10 cellular contexts compared by ENCODE assay signal in the genomic region with DNA sequence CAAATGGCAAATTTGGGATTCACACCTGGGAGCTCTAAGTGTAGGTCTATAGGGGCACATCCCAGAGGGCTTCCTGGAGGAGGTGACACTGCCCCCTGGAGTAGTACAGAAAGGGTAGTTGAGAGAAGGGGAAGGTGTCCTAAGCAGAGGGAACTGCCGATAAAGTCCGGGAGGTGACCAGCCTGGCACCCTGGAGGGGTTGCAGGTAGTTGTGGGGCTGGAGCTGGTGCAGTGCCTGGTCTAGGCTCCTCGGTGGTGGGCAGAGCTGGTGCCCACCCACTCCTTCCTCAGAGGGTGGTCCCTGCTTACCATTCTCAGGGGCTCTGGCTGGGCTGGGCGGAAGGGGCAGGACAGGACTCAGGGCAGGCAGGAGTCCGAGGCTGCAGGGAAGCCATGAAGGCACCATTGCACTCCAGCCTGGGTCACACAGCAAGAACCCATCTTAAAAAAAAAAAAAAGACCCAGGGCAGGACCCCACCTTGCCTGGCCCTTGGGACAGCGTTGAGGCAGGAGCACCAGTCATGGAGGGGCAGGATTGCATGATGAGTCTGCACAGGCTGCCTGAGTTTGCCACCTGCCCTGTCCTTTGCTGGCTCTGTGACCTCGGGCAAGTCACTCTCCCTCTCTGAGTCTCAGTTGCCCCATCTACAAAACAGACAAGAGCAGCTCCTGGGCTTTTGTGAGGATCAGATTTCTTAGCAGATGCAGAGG. TPM values are rescaled to one million over a fixed set of nuclear protein-coding genes. Genes with fewer than 3 reads are reported as not detected.
DNase-seq lines count a peak whose midpoint lies in the region; ATAC-seq, FAIRE-seq and TF ChIP-seq lines count a peak whose summit lies in the region.
"Had no signal": no experiment of that assay in that cellular context is flagged by ENCODE, and none has a peak within 500 bp of the region (broad histone marks: within the 10 kb centered on the region; RNA-seq: fewer than 3 reads in every experiment).

No MANE protein-coding gene starts in this region.

- intact Hi-C loops in natural killer cell (cut with micrococcal nuclease), result no loop called here
- intact Hi-C loops in HepG2 (cut with micrococcal nuclease; ENCODE audit: unreplicated experiment), result no loop called here

- no peak for TF ChIP-seq RAD21 in HepG2 (CRISPR knock-in tag; IDR thresholded peaks at IDR 0.05)

- H3K36me3 Mint-ChIP-seq in natural killer cell treated with Interleukin-12 subunit alpha and Interleukin-12 subunit beta and Interleukin-15 and Interleukin-18, amount 100 ng/mL, for 72 hours, result no peaks in the 10 kb centered on the region
- no peaks in the 10 kb centered on the region for H3K36me3 Mint-ChIP-seq in natural killer cell
- H3K36me3 Mint-ChIP-seq in activated CD4-positive, alpha-beta memory T cell treated with anti-CD3 and anti-CD28 coated beads, Interleukin-2, amount 10 ng/mL, durations not matched to agents 7 days and 5 days (ENCODE audit: low read depth), result no peaks in the 10 kb centered on the region

- peaks cover 7 to 34% of the 10 kb centered on the region in 2 experiments for H3K27me3 ChIP-seq in HepG2 (ENCODE audit: control insufficient read depth in 1 of 2, insufficient read depth in 2 of 2, low read length in 2 of 2)

- 7% methylated on average over 6 of the region's 7 CpGs for WGBS in HepG2 (ENCODE audit: low lambda C conversion rate)

- no peak for DNase-seq in natural killer cell treated with Interleukin-12 subunit alpha and Interleukin-12 subunit beta and Interleukin-15 and Interleukin-18, amount 100 ng/mL, for 72 hours (ENCODE audit: low spot score)
- DNase-seq in natural killer cell, result no peak
- DNase-seq in activated CD4-positive, alpha-beta memory T cell treated with anti-CD3 and anti-CD28 coated beads, Interleukin-2, amount 10 ng/mL, durations not matched to agents 7 days and 5 days, result peak; percentile 6
- no peak for DNase-seq in HepG2 (ENCODE audit: low spot score)
- DNase-seq in cerebellar nuclear complex (lab: John Stamatoyannopoulos, UW), result no peak
- DNase-seq in coronary artery (ENCODE audit: low spot score), result no peak
- DNase-seq: hippocampal formation had no signal

- CTCF ChIA-PET in activated CD4-positive, alpha-beta memory T cell treated with anti-CD3 and anti-CD28 coated beads, Interleukin-2, amount 10 ng/mL, durations not matched to agents 7 days and 5 days (lab: Charles Lee), result interaction anchor here (1.2 to 1.3 kb wide), 2 partner anchors 18 to 50 kb away, joined by 3 to 5 read pairs; no protein-coding TSS in a partner anchor
- CTCF ChIA-PET in HepG2 (lab: Yijun Ruan, JAX; ENCODE audit: low intra/inter-chr PET ratio, low total read pairs), result no interaction called here

- H3K27ac ChIP-seq in HepG2 (ENCODE audit: extremely low read length, insufficient read depth, low read length) (no peak overlapping the region), coronary artery (no peak overlapping the region)

- TF ChIP-seq CTCF in natural killer cell (IDR thresholded peaks at IDR 0.05) (no peak), HepG2 (CRISPR knock-in tag; IDR thresholded peaks at IDR 0.05) (no peak), coronary artery (IDR thresholded peaks at IDR 0.05) (no peak)

- H2AFZ ChIP-seq in HepG2 (ENCODE audit: low read length), result no peak overlapping the region

- H3K4me3 Mint-ChIP-seq in natural killer cell treated with Interleukin-12 subunit alpha and Interleukin-12 subunit beta and Interleukin-15 and Interleukin-18, amount 100 ng/mL, for 72 hours, result peak overlapping the region; percentile 32
- no peak overlapping the region for H3K4me3 Mint-ChIP-seq in natural killer cell
- no peak overlapping the region for H3K4me3 Mint-ChIP-seq in activated CD4-positive, alpha-beta memory T cell treated with anti-CD3 and anti-CD28 coated beads, Interleukin-2, amount 10 ng/mL, durations not matched to agents 7 days and 5 days

- no peaks in the 10 kb centered on the region for H3K36me3 ChIP-seq in HepG2 (replicated peaks in 1 of 2; ENCODE audit: control insufficient read depth in 1 of 2, insufficient read depth in 2 of 2, low read length in 2 of 2)
- H3K36me3 ChIP-seq: HAP-1 had no signal

- ATAC-seq in natural killer cell treated with Interleukin-12 subunit alpha and Interleukin-12 subunit beta and Interleukin-15 and Interleukin-18, amount 100 ng/mL, for 72 hours, result peak in 1 of 2 donors; percentile 17
- no peak for ATAC-seq in natural killer cell
- no peak for ATAC-seq in HepG2
- ATAC-seq in HG02981 (IDR thresholded peaks at IDR 0.05; ENCODE audit: unreplicated experiment), result no peak
- no peak for ATAC-seq in GM18868 (IDR thresholded peaks at IDR 0.05; ENCODE audit: unreplicated experiment)

- H3K4me1 Mint-ChIP-seq in natural killer cell treated with Interleukin-12 subunit alpha and Interleukin-12 subunit beta and Interleukin-15 and Interleukin-18, amount 100 ng/mL, for 72 hours (ENCODE audit: low read depth in 2 of 2), result peaks cover 3 to 11% of the 10 kb centered on the region in 2 donors
- peaks cover 0 to 9% of the 10 kb centered on the region in 2 donors for H3K4me1 Mint-ChIP-seq in natural killer cell
- H3K4me1 Mint-ChIP-seq in activated CD4-positive, alpha-beta memory T cell treated with anti-CD3 and anti-CD28 coated beads, Interleukin-2, amount 10 ng/mL, durations not matched to agents 7 days and 5 days, result peaks cover 34% of the 10 kb centered on the region

- no peaks in the 10 kb centered on the region for H3K79me2 ChIP-seq in HepG2 (ENCODE audit: insufficient read depth, low read length)

- H3K4me1 ChIP-seq in HepG2 (ENCODE audit: insufficient read depth, low read length), result no peaks in the 10 kb centered on the region
- H3K4me1 ChIP-seq: HAP-1 had no signal

- no peak overlapping the region for H3K4me2 ChIP-seq in HepG2 (ENCODE audit: low read depth, low read length)

- no peak for FAIRE-seq in HepG2 (lab: Jason Lieb, UNC)

- TF ChIP-seq EP300 in HepG2 (IDR thresholded peaks at IDR 0.05; ENCODE audit: low read depth in 2 of 2, low read length in 2 of 2), result no peak
- no peak for TF ChIP-seq EP300 in HepG2 (CRISPR knock-in tag; IDR thresholded peaks at IDR 0.05; ENCODE audit: borderline replicate concordance)

- no peaks in the 10 kb centered on the region for H4K20me1 ChIP-seq in HepG2 (ENCODE audit: insufficient read depth, low read length)

- no peaks in the 10 kb centered on the region for H3K9me3 Mint-ChIP-seq in natural killer cell treated with Interleukin-12 subunit alpha and Interleukin-12 subunit beta and Interleukin-15 and Interleukin-18, amount 100 ng/mL, for 72 hours
- no peaks in the 10 kb centered on the region for H3K9me3 Mint-ChIP-seq in natural killer cell
- H3K9me3 Mint-ChIP-seq in activated CD4-positive, alpha-beta memory T cell treated with anti-CD3 and anti-CD28 coated beads, Interleukin-2, amount 10 ng/mL, durations not matched to agents 7 days and 5 days, result no peaks in the 10 kb centered on the region

- H3K27ac Mint-ChIP-seq in natural killer cell treated with Interleukin-12 subunit alpha and Interleukin-12 subunit beta and Interleukin-15 and Interleukin-18, amount 100 ng/mL, for 72 hours, result peak overlapping the region in 1 of 2 donors; percentile 18
- no peak overlapping the region for H3K27ac Mint-ChIP-seq in natural killer cell
- peak overlapping the region; percentile 21 for H3K27ac Mint-ChIP-seq in activated CD4-positive, alpha-beta memory T cell treated with anti-CD3 and anti-CD28 coated beads, Interleukin-2, amount 10 ng/mL, durations not matched to agents 7 days and 5 days

- TF ChIP-seq POLR2A in HepG2 (IDR thresholded peaks at IDR 0.05; ENCODE audit: insufficient read depth in 1 of 2, low read depth in 2 of 2, low read length in 2 of 2), result no peak

- H3K9ac ChIP-seq in HepG2 (ENCODE audit: insufficient read depth, low read depth, low read length), result no peak overlapping the region

- no TSS peak for BruUV-seq in HepG2 (replicated peaks; lab: Mats Ljungman, UMichigan)

- no peaks in the 10 kb centered on the region for H3K9me3 ChIP-seq in HepG2 (ENCODE audit: low read length)
- H3K9me3 ChIP-seq: HAP-1 had no signal

- POLR2A ChIA-PET in activated CD4-positive, alpha-beta memory T cell treated with anti-CD3 and anti-CD28 coated beads, Interleukin-2, amount 10 ng/mL, durations not matched to agents 7 days and 5 days (lab: Charles Lee), result interaction anchor here (1.0 to 2.8 kb wide), 8 partner anchors 8 to 55 kb away, joined by 3 to 13 read pairs (median 4); a partner anchor contains a TSS
- POLR2A ChIA-PET in HepG2 (lab: Yijun Ruan, JAX), result no interaction called here

- H3K27me3 Mint-ChIP-seq in natural killer cell treated with Interleukin-12 subunit alpha and Interleukin-12 subunit beta and Interleukin-15 and Interleukin-18, amount 100 ng/mL, for 72 hours, result no peaks in the 10 kb centered on the region
- H3K27me3 Mint-ChIP-seq in natural killer cell (ENCODE audit: low read depth in 2 of 2), result no peaks in the 10 kb centered on the region
- H3K27me3 Mint-ChIP-seq in activated CD4-positive, alpha-beta memory T cell treated with anti-CD3 and anti-CD28 coated beads, Interleukin-2, amount 10 ng/mL, durations not matched to agents 7 days and 5 days, result no peaks in the 10 kb centered on the region

- H3K4me3 ChIP-seq in HepG2 (replicated peaks in 1 of 3; ENCODE audit: insufficient read depth in 1 of 3, low read depth in 2 of 3, low read length in 3 of 3), result no peak overlapping the region
- no peak overlapping the region for H3K4me3 ChIP-seq in coronary artery
- H3K4me3 ChIP-seq: HAP-1 had no signal

- in situ Hi-C loops in HepG2 (cut with HindIII; ENCODE audit: extremely low pct_ligation_motif_present, low pct_unique_long_range_greater_than_20kb), result no loop called here

RNA-seq across cellular contexts. Expression of a gene that starts 43.8 kb away (rescaled TPM):
- 100 to 1,000 TPM in 1 of 2 donors, 10 to 100 TPM in 1; 56.3 to 108 TPM for total RNA-seq in natural killer cell treated with Interleukin-12 subunit alpha and Interleukin-12 subunit beta and Interleukin-15 and Interleukin-18, amount 100 ng/mL, for 72 hours
- total RNA-seq in natural killer cell, result 100 to 1,000 TPM; 130 to 148 (median 147) TPM
- 100 to 1,000 TPM; 333 to 341 TPM for total RNA-seq in activated CD4-positive, alpha-beta memory T cell treated with anti-CD3 and anti-CD28 coated beads, Interleukin-2, amount 10 ng/mL, durations not matched to agents 7 days and 5 days
- total RNA-seq in HepG2 (2016; rRNA removed; fragmentation: Illumina TruSeq; extraction: Trizol), result 0.28 and 2.0 TPM in 2 replicates
- 0.71 and 1.1 TPM in 2 replicates for total RNA-seq in HepG2 (2016; cell fraction: cytosol; rRNA removed; fragmentation: Illumina TruSeq; extraction: Trizol; ENCODE audit: low read depth)
- 0.19 and 2.0 TPM in 2 replicates for total RNA-seq in HepG2 (2016; cell fraction: insoluble cytoplasmic fraction; rRNA removed; fragmentation: Illumina TruSeq; extraction: Trizol)
- 1.5 and 1.8 TPM in 2 replicates for total RNA-seq in HepG2 (2016; cell fraction: membrane; rRNA removed; fragmentation: Illumina TruSeq; extraction: Trizol)
- 2.0 and 3.6 TPM in 2 replicates for total RNA-seq in HepG2 (2016; cell fraction: nucleus; rRNA removed; fragmentation: Illumina TruSeq; extraction: Trizol)
- 3.0 and 4.3 TPM in 2 replicates for polyA plus RNA-seq in HepG2 (2011; rRNA removed)
- 1.2 and 1.3 TPM in 2 replicates for polyA plus RNA-seq in HepG2 (2011; cell fraction: cytosol; rRNA removed)
- polyA plus RNA-seq in HepG2 (2011; cell fraction: nucleus; rRNA removed), result 42.2 and 55.6 TPM in 2 replicates
- polyA plus RNA-seq in HepG2 (2012), result 2.4 and 3.0 TPM in 2 replicates
- polyA plus RNA-seq in HepG2 (2016; cell fraction: cytosol; fragmentation: Illumina TruSeq; extraction: Trizol; ENCODE audit: low read depth), result 1.5 and 2.0 TPM in 2 replicates
- 0.61 and 1.5 TPM in 2 replicates for polyA plus RNA-seq in HepG2 (2016; cell fraction: insoluble cytoplasmic fraction; fragmentation: Illumina TruSeq; extraction: Trizol; ENCODE audit: low read depth)
- 0.76 and 1.3 TPM in 2 replicates for polyA plus RNA-seq in HepG2 (2016; cell fraction: membrane; fragmentation: Illumina TruSeq; extraction: Trizol; ENCODE audit: low read depth)
- polyA plus RNA-seq in HepG2 (2016; cell fraction: nucleus; fragmentation: Illumina TruSeq; extraction: Trizol; ENCODE audit: insufficient read depth, low read depth), result 21.1 and 21.3 TPM in 2 replicates
- polyA minus RNA-seq in HepG2 (2011; rRNA and poly(A)+ RNA removed; ENCODE audit: low replicate concordance), result 0.65 and 2.3 TPM in 2 replicates
- polyA minus RNA-seq in HepG2 (2011; cell fraction: cytosol; rRNA and poly(A)+ RNA removed), result not detected in 2 replicates
- polyA minus RNA-seq in HepG2 (2011; cell fraction: nucleus; rRNA and poly(A)+ RNA removed), result 3.9 and 4.8 TPM in 2 replicates

RNA-seq across cellular contexts. Expression of a gene that starts 54.0 kb away (rescaled TPM):
- 10 to 100 TPM; 30.1 to 41.3 TPM for total RNA-seq in natural killer cell treated with Interleukin-12 subunit alpha and Interleukin-12 subunit beta and Interleukin-15 and Interleukin-18, amount 100 ng/mL, for 72 hours
- total RNA-seq in natural killer cell (10 to 100 TPM; 36.0 to 44.3 (median 36.9) TPM), HepG2 (2016; rRNA removed; fragmentation: Illumina TruSeq; extraction: Trizol) (18.3 and 38.8 TPM in 2 replicates)
- 10 to 100 TPM; 20.6 to 24.7 TPM for total RNA-seq in activated CD4-positive, alpha-beta memory T cell treated with anti-CD3 and anti-CD28 coated beads, Interleukin-2, amount 10 ng/mL, durations not matched to agents 7 days and 5 days
- 13.0 and 15.9 TPM in 2 replicates for total RNA-seq in HepG2 (2016; cell fraction: cytosol; rRNA removed; fragmentation: Illumina TruSeq; extraction: Trizol; ENCODE audit: low read depth)
- total RNA-seq in HepG2 (2016; cell fraction: insoluble cytoplasmic fraction; rRNA removed; fragmentation: Illumina TruSeq; extraction: Trizol), result 17.8 and 38.0 TPM in 2 replicates
- total RNA-seq in HepG2 (2016; cell fraction: membrane; rRNA removed; fragmentation: Illumina TruSeq; extraction: Trizol), result 23.6 and 31.2 TPM in 2 replicates
- 30.5 and 35.2 TPM in 2 replicates for total RNA-seq in HepG2 (2016; cell fraction: nucleus; rRNA removed; fragmentation: Illumina TruSeq; extraction: Trizol)
- 24.3 and 25.6 TPM in 2 replicates for polyA plus RNA-seq in HepG2 (2011; rRNA removed)
- polyA plus RNA-seq in HepG2 (2011; cell fraction: cytosol; rRNA removed), result 25.3 and 36.6 TPM in 2 replicates
- 80.6 and 105 TPM in 2 replicates for polyA plus RNA-seq in HepG2 (2011; cell fraction: nucleus; rRNA removed)
- polyA plus RNA-seq in HepG2 (2012), result 25.8 and 30.2 TPM in 2 replicates
- polyA plus RNA-seq in HepG2 (2016; cell fraction: cytosol; fragmentation: Illumina TruSeq; extraction: Trizol; ENCODE audit: low read depth), result 16.4 and 19.8 TPM in 2 replicates
- 25.1 and 26.7 TPM in 2 replicates for polyA plus RNA-seq in HepG2 (2016; cell fraction: insoluble cytoplasmic fraction; fragmentation: Illumina TruSeq; extraction: Trizol; ENCODE audit: low read depth)
- 23.9 and 29.7 TPM in 2 replicates for polyA plus RNA-seq in HepG2 (2016; cell fraction: membrane; fragmentation: Illumina TruSeq; extraction: Trizol; ENCODE audit: low read depth)
- polyA plus RNA-seq in HepG2 (2016; cell fraction: nucleus; fragmentation: Illumina TruSeq; extraction: Trizol; ENCODE audit: insufficient read depth, low read depth), result 75.3 and 81.1 TPM in 2 replicates
- polyA minus RNA-seq in HepG2 (2011; rRNA and poly(A)+ RNA removed; ENCODE audit: low replicate concordance), result 60.3 and 75.2 TPM in 2 replicates
- 27.4 and 28.1 TPM in 2 replicates for polyA minus RNA-seq in HepG2 (2011; cell fraction: cytosol; rRNA and poly(A)+ RNA removed)
- 11.1 and 11.8 TPM in 2 replicates for polyA minus RNA-seq in HepG2 (2011; cell fraction: nucleus; rRNA and poly(A)+ RNA removed)

Comparison
In these comparisons a context has a peak if more than half of its experiments do, and no peak if none do; other contexts are left out.
1. RNA of a gene that starts 43.8 kb away (total RNA-seq): 333 to 341 TPM in activated CD4-positive, alpha-beta memory T cell treated with anti-CD3 and anti-CD28 coated beads, Interleukin-2, amount 10 ng/mL, durations not matched to agents 7 days and 5 days, 130 to 148 TPM in natural killer cell and 56.3 to 108 TPM in natural killer cell treated with Interleukin-12 subunit alpha and Interleukin-12 subunit beta and Interleukin-15 and Interleukin-18, amount 100 ng/mL, for 72 hours; 0.19 to 3.6 TPM in HepG2; every median in the first group is over 10 times any median in the second.